ENCODE assay signal across 10 cellular contexts in the genomic region with DNA sequence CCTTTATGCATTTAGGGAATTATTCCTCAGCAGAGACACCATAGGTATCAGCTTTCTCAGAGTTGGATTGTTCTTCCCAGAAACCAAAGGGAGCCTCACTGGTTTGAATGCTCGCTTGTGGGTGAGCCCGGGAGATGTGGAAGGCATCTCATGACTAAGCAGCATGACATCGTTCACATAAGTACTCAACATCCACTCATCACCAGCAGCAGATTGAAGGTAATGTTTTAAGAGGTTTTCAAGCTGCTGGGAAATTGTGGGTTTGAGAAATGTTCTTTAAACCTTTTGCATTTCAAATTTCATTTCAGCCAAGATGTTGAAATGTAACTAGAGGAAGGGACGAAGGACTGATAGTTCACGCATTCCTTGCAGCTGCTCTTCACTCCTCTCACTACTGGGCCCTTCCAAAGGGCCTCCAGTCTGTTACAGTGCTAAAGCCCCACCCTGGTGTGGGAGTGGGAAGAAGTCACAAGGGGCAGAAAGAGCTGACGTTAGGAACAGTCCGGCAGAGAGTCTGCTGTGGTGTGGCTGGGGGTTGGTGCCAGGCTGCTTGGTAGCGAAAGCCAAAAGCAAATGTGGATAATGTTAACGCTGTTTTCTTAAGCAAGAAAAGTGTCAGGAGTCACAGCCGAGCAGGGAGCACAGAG.
DNase-seq lines count a peak whose midpoint lies in the region; ATAC-seq and TF ChIP-seq lines count a peak whose summit lies in the region.
"Had no signal": no experiment of that assay in that cellular context is flagged by ENCODE, and none has a peak within 500 bp of the region (broad histone marks: within the 10 kb centered on the region; RNA-seq: fewer than 3 reads in every experiment).

No MANE protein-coding gene starts in this region.

- H3K4me3 ChIP-seq in GM23338 (no peak overlapping the region), left ventricle myocardium inferior (no peak overlapping the region)

- H3F3A ChIP-seq in GM23338 (replicated peaks; ENCODE audit: low read depth): no peaks in the 10 kb centered on the region

- H4K20me1 ChIP-seq in GM23338 (replicated peaks; ENCODE audit: insufficient read depth): no peaks in the 10 kb centered on the region

- CTCF ChIA-PET in WTC11 (lab: Charles Lee): no interaction called here

- H3K27me3 Mint-ChIP-seq in GM23338 (ENCODE audit: insufficient read depth, low read depth, poor library complexity) (peaks cover 2% of the 10 kb centered on the region), WTC11 (ENCODE audit: low read depth) (no peaks in the 10 kb centered on the region)

- no peaks in the 10 kb centered on the region for H3K79me2 ChIP-seq in GM23338 (replicated peaks; ENCODE audit: insufficient read depth)

- no peak overlapping the region for H3K27ac ChIP-seq in GM23338 (ENCODE audit: low read depth)
- H3K27ac ChIP-seq in left ventricle myocardium inferior (replicated peaks): no peak overlapping the region

- TF ChIP-seq CTCF in GM23338 (conservative IDR thresholded peaks at IDR 0.05; ENCODE audit: low read depth in 2 of 2): no peak
- no peak for TF ChIP-seq CTCF in WTC11 (IDR thresholded peaks at IDR 0.05)
- TF ChIP-seq CTCF in left ventricle myocardium inferior (IDR thresholded peaks at IDR 0.05; ENCODE audit: borderline replicate concordance): no peak

- H3K27ac Mint-ChIP-seq in GM23338 (peak overlapping the region; percentile 33; the same call in 1 of the 2 replicates), WTC11 (no peak overlapping the region)
- H3K27ac Mint-ChIP-seq: naive thymus-derived CD8-positive, alpha-beta T cell had no signal

- H2AFZ ChIP-seq in GM23338: peak overlapping the region; percentile 85

- H3K36me3 Mint-ChIP-seq in GM23338 (ENCODE audit: low read depth): peaks cover 4% of the 10 kb centered on the region
- H3K36me3 Mint-ChIP-seq in WTC11: peaks cover 6% of the 10 kb centered on the region
- H3K36me3 Mint-ChIP-seq: naive thymus-derived CD8-positive, alpha-beta T cell had no signal

- no peaks in the 10 kb centered on the region; the same call in 1 of the 2 replicates for H3K9me2 ChIP-seq in GM23338 (ENCODE audit: insufficient read depth)

- intact Hi-C loops in left ventricle myocardium inferior (cut with micrococcal nuclease) (no loop called here), sciatic nerve (cut with DNase I) (no loop called here)

- no peak overlapping the region for H3K4me2 ChIP-seq in GM23338

- no peaks in the 10 kb centered on the region for H3K9me3 ChIP-seq in left ventricle myocardium inferior (replicated peaks)

- POLR2A ChIA-PET in WTC11 (lab: Charles Lee): no interaction called here

- H3K4me1 ChIP-seq in GM23338 (ENCODE audit: insufficient read depth) (0 out of 2 replicates have a peak, but pooled peaks cover 7% of the 10 kb centered on the region), left ventricle myocardium inferior (no peaks in the 10 kb centered on the region)

- peak; percentile 3 for DNase-seq in GM23338 (ENCODE audit: low spot score)
- DNase-seq in WTC11 (ENCODE audit: low spot score): no peak
- DNase-seq in left ventricle myocardium inferior: peak; percentile 30
- DNase-seq in sciatic nerve (ENCODE audit: low spot score): no peak
- DNase-seq: naive thymus-derived CD8-positive, alpha-beta T cell; T-helper 9 cell had no signal

- H3K27me3 ChIP-seq in GM23338 (ENCODE audit: insufficient read depth): no peaks in the 10 kb centered on the region
- H3K27me3 ChIP-seq in left ventricle myocardium inferior (ENCODE audit: low read depth): peaks cover 27% of the 10 kb centered on the region

- H3K9me3 Mint-ChIP-seq in GM23338: peaks cover 6% of the 10 kb centered on the region; the same call in 2 of the 3 replicates
- H3K9me3 Mint-ChIP-seq in WTC11: peaks cover 20% of the 10 kb centered on the region

- peak; percentile 36; the same call in 1 of the 3 replicates for ATAC-seq in GM23338
- peak; percentile 59 for ATAC-seq in WTC11
- peak; percentile 87 for ATAC-seq in sciatic nerve
- no peak for ATAC-seq in HG03354 (IDR thresholded peaks at IDR 0.05; ENCODE audit: poor library complexity, severe bottlenecking, unreplicated experiment)
- ATAC-seq in HG03159 (IDR thresholded peaks at IDR 0.05; ENCODE audit: unreplicated experiment): no peak
- no peak for ATAC-seq in HG03342 (IDR thresholded peaks at IDR 0.05; ENCODE audit: unreplicated experiment)
- ATAC-seq in HG03520 (IDR thresholded peaks at IDR 0.05; ENCODE audit: unreplicated experiment): no peak
- ATAC-seq: naive thymus-derived CD8-positive, alpha-beta T cell had no signal

- H3K4me3 Mint-ChIP-seq in GM23338: no peak overlapping the region
- no peak overlapping the region for H3K4me3 Mint-ChIP-seq in WTC11
- H3K4me3 Mint-ChIP-seq: naive thymus-derived CD8-positive, alpha-beta T cell had no signal

- H3K4me1 Mint-ChIP-seq in GM23338 (peaks cover 15% of the 10 kb centered on the region), WTC11 (peaks cover 17% of the 10 kb centered on the region)
- H3K4me1 Mint-ChIP-seq: naive thymus-derived CD8-positive, alpha-beta T cell had no signal

- H3K36me3 ChIP-seq in GM23338 (ENCODE audit: insufficient read depth): no peaks in the 10 kb centered on the region
- no peaks in the 10 kb centered on the region for H3K36me3 ChIP-seq in left ventricle myocardium inferior

TF ChIP-seq in GM23338, 12 proteins besides CTCF, POLR2A, EP300 and RAD21 (continues in another document):
- TF ChIP-seq, protein P1, sequence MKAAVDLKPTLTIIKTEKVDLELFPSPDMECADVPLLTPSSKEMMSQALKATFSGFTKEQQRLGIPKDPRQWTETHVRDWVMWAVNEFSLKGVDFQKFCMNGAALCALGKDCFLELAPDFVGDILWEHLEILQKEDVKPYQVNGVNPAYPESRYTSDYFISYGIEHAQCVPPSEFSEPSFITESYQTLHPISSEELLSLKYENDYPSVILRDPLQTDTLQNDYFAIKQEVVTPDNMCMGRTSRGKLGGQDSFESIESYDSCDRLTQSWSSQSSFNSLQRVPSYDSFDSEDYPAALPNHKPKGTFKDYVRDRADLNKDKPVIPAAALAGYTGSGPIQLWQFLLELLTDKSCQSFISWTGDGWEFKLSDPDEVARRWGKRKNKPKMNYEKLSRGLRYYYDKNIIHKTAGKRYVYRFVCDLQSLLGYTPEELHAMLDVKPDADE (IDR thresholded peaks at IDR 0.05): no peak
- TF ChIP-seq STAT1 (IDR thresholded peaks at IDR 0.05; ENCODE audit: unreplicated experiment) (no peak), ZNF331 (CRISPR knock-in tag; IDR thresholded peaks at IDR 0.05; ENCODE audit: low read depth) (no peak)

TF ChIP-seq in WTC11, 78 proteins besides CTCF, POLR2A, EP300 and RAD21:
- no peak for TF ChIP-seq PRRX2 (CRISPR knock-in tag; IDR thresholded peaks at IDR 0.05)
- TF ChIP-seq MXD4 (CRISPR knock-in tag; IDR thresholded peaks at IDR 0.05; ENCODE audit: borderline replicate concordance): no peak
- TF ChIP-seq, protein P2, sequence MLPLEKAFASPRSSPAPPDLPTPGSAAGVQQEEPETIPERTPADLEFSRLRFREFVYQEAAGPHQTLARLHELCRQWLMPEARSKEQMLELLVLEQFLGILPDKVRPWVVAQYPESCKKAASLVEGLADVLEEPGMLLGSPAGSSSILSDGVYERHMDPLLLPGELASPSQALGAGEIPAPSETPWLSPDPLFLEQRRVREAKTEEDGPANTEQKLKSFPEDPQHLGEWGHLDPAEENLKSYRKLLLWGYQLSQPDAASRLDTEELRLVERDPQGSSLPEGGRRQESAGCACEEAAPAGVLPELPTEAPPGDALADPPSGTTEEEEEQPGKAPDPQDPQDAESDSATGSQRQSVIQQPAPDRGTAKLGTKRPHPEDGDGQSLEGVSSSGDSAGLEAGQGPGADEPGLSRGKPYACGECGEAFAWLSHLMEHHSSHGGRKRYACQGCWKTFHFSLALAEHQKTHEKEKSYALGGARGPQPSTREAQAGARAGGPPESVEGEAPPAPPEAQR (CRISPR knock-in tag; IDR thresholded peaks at IDR 0.05): no peak
- TF ChIP-seq JAZF1 (CRISPR knock-in tag; IDR thresholded peaks at IDR 0.05): no peak
- no peak for TF ChIP-seq ZNF671 (CRISPR knock-in tag; IDR thresholded peaks at IDR 0.05)
- no peak for TF ChIP-seq TEAD4 (CRISPR knock-in tag; IDR thresholded peaks at IDR 0.05)

Comparison
In these comparisons a context has a peak if more than half of its experiments do, and no peak if none do; other contexts are left out.
1. ATAC-seq: peak in GM23338 (single experiment), WTC11 (single experiment) and sciatic nerve (single experiment); none in HG03354 (single experiment), HG03159 (single experiment), HG03342 (single experiment) and HG03520 (single experiment).
2. DNase-seq: peak in GM23338 (single experiment) and left ventricle myocardium inferior (single experiment); none in WTC11 (single experiment) and sciatic nerve (single experiment).